Comparison of ENCODE assay signal across 34 cellular contexts in genomic region chr3:76231258-76231657, GRCh38.
"Had no signal": no experiment of that assay in that cellular context is flagged by ENCODE, and none has a peak within 500 bp of the region (broad histone marks: within the 10 kb centered on the region; RNA-seq: fewer than 3 reads in every experiment).

No MANE protein-coding gene starts in this region.

- H3K27me3 ChIP-seq: MG63 had no signal

- H3K36me3 ChIP-seq: MG63 had no signal

- DNase-seq: Karpas-422, Kasumi-1, MG63, MV-4-11, NCI-H1048, NCI-H1092, NCI-H1092 treated with DMSO at 0.1 percent for 48 hours, NCI-H1105, NCI-H1105 treated with DMSO at 0.1 percent for 48 hours, NCI-H1417, NCI-H1417 treated with DMSO at 0.1 percent for 48 hours, NCI-H1436, NCI-H1436 treated with DMSO at 0.1 percent for 48 hours, NCI-H146, NCI-H1694, NCI-H1694 treated with DMSO at 0.1 percent for 48 hours, NCI-H187, NCI-H187 treated with DMSO at 0.1 percent for 48 hours, NCI-H1930, NCI-H2029, NCI-H2029 treated with DMSO at 0.1 percent for 48 hours, NCI-H2081, NCI-H2081 treated with DMSO at 0.1 percent for 48 hours, NCI-H2107, NCI-H2171, NCI-H2171 treated with DMSO at 0.1 percent for 48 hours, NCI-H2227 treated with DMSO at 0.1 percent for 48 hours, NCI-H226, NCI-H345, NCI-H446, NCI-H446 treated with DMSO at 0.1 percent for 48 hours, NCI-H510A, NCI-H510A treated with DMSO at 0.1 percent for 48 hours had no signal

- H3K9ac ChIP-seq: KMS-11 had no signal

- H3K4me2 ChIP-seq: KMS-11 had no signal

- H3K9me3 ChIP-seq: MG63 had no signal

- H3K4me3 ChIP-seq: MG63 had no signal

- H3K27ac ChIP-seq: KMS-11 had no signal
